In the genomic region with DNA sequence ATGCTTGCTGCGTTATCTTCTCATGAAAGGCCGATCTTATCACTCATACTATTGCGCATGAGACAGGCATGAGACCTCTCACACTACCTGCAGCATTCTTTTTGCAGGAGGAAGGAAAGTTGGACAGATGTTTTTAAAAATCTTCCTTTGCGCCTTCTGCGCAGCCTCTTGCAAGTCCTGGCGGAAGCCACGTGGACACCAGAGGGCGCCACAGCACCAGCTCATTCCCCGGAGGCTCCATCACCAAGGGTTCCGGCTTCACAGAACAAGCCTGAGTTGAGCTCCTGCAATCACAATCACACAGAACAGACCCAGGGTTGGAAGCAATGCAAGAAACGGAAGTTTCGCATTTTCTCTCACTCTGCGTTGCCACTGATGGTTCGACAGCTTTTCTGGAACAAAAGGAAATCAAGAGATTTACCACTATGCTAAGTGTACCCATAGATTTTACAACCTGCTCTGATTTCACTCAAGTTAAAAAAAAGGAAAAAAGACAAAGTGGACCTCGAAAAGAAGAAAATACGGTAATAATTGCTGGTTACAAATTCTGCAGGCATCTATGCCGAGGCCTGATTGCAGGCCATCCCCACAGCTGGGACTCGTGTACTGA, we compare ENCODE assay signal across 1 cellular context.
TF ChIP-seq lines count a peak whose summit lies in the region.

No MANE protein-coding gene starts in this region.

TF ChIP-seq in HEK293, 187 proteins besides CTCF, POLR2A, EP300 and RAD21 (continued from another document and continues in another):
- TF ChIP-seq ZBTB10 (tag by site-specific recombination; IDR thresholded peaks at IDR 0.05) = no peak
- 0 out of 2 replicates have a peak, but pooled peaks have one; percentile 6 for TF ChIP-seq PRDM1 (tag by site-specific recombination; IDR thresholded peaks at IDR 0.05)
- TF ChIP-seq ZNF140 (tag by site-specific recombination; IDR thresholded peaks at IDR 0.05) = no peak
- TF ChIP-seq ZNF843 (tag by site-specific recombination; IDR thresholded peaks at IDR 0.05) = no peak
- no peak for TF ChIP-seq WT1 (tag by site-specific recombination; IDR thresholded peaks at IDR 0.05)
- TF ChIP-seq ZNF423 (tag by site-specific recombination; IDR thresholded peaks at IDR 0.05) = no peak
- TF ChIP-seq ZNF660 (tag by site-specific recombination; IDR thresholded peaks at IDR 0.05) = peak; percentile 88
- TF ChIP-seq ZNF623 (tag by site-specific recombination; IDR thresholded peaks at IDR 0.05) = no peak
- 0 out of 2 replicates have a peak, but pooled peaks have one; percentile 45 for TF ChIP-seq KLF10 (tag by site-specific recombination; IDR thresholded peaks at IDR 0.05)
- no peak for TF ChIP-seq ZNF670 (tag by site-specific recombination; IDR thresholded peaks at IDR 0.05; ENCODE audit: low read depth)
- TF ChIP-seq, protein P1, sequence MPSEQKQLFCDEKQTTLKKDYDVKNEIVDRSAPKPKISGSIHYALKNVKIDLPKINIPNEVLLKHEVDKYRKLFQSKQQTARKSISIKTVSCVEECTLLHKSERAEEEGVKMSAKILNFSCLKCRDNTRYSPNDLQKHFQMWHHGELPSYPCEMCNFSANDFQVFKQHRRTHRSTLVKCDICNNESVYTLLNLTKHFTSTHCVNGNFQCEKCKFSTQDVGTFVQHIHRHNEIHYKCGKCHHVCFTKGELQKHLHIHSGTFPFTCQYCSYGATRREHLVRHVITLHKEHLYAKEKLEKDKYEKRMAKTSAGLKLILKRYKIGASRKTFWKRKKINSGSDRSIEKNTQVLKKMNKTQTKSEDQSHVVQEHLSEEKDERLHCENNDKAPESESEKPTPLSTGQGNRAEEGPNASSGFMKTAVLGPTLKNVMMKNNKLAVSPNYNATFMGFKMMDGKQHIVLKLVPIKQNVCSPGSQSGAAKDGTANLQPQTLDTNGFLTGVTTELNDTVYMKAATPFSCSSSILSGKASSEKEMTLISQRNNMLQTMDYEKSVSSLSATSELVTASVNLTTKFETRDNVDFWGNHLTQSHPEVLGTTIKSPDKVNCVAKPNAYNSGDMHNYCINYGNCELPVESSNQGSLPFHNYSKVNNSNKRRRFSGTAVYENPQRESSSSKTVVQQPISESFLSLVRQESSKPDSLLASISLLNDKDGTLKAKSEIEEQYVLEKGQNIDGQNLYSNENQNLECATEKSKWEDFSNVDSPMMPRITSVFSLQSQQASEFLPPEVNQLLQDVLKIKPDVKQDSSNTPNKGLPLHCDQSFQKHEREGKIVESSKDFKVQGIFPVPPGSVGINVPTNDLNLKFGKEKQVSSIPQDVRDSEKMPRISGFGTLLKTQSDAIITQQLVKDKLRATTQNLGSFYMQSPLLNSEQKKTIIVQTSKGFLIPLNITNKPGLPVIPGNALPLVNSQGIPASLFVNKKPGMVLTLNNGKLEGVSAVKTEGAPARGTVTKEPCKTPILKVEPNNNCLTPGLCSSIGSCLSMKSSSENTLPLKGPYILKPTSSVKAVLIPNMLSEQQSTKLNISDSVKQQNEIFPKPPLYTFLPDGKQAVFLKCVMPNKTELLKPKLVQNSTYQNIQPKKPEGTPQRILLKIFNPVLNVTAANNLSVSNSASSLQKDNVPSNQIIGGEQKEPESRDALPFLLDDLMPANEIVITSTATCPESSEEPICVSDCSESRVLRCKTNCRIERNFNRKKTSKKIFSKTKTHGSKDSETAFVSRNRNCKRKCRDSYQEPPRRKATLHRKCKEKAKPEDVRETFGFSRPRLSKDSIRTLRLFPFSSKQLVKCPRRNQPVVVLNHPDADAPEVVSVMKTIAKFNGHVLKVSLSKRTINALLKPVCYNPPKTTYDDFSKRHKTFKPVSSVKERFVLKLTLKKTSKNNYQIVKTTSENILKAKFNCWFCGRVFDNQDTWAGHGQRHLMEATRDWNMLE (tag by site-specific recombination; conservative IDR thresholded peaks at IDR 0.05; ENCODE audit: low read depth) = no peak
- peak; percentile 37; the same call in 1 of the 2 replicates for TF ChIP-seq ZNF629 (tag by site-specific recombination; IDR thresholded peaks at IDR 0.05)
- TF ChIP-seq ZNF785 (tag by site-specific recombination; IDR thresholded peaks at IDR 0.05) = no peak
- 0 out of 2 replicates have a peak, but pooled peaks have one; percentile 20 for TF ChIP-seq ZNF394 (tag by site-specific recombination; IDR thresholded peaks at IDR 0.05; ENCODE audit: borderline replicate concordance)
- no peak for TF ChIP-seq ZNF530 (tag by site-specific recombination; IDR thresholded peaks at IDR 0.05; ENCODE audit: low read depth)
- no peak for TF ChIP-seq YY2 (tag by site-specific recombination; IDR thresholded peaks at IDR 0.05)
- TF ChIP-seq ZNF155 (tag by site-specific recombination; IDR thresholded peaks at IDR 0.05) = no peak
- no peak for TF ChIP-seq ZNF239 (tag by site-specific recombination; IDR thresholded peaks at IDR 0.05)
- peak; percentile 70; the same call in 1 of the 2 replicates for TF ChIP-seq ZNF10 (tag by site-specific recombination; IDR thresholded peaks at IDR 0.05)
- no peak for TF ChIP-seq PBX3 (CRISPR knock-in tag; IDR thresholded peaks at IDR 0.05)
- peak; percentile 56; the same call in 1 of the 2 replicates for TF ChIP-seq ZFP69B (tag by site-specific recombination; IDR thresholded peaks at IDR 0.05)
- no peak for TF ChIP-seq ZNF549 (tag by site-specific recombination; IDR thresholded peaks at IDR 0.05)
- no peak for TF ChIP-seq ZNF223 (tag by site-specific recombination; IDR thresholded peaks at IDR 0.05)
- TF ChIP-seq ZNF548 (tag by site-specific recombination; IDR thresholded peaks at IDR 0.05) = no peak
- TF ChIP-seq ZNF473 (tag by site-specific recombination; IDR thresholded peaks at IDR 0.05) = no peak
- TF ChIP-seq ZSCAN30 (tag by site-specific recombination; IDR thresholded peaks at IDR 0.05) = peak; percentile 72
- no peak for TF ChIP-seq BCL11B (tag by site-specific recombination; IDR thresholded peaks at IDR 0.05; ENCODE audit: low read depth)
- no peak for TF ChIP-seq ZNF157 (tag by site-specific recombination; IDR thresholded peaks at IDR 0.05)
- no peak for TF ChIP-seq ZNF280D (tag by site-specific recombination; IDR thresholded peaks at IDR 0.05)
- TF ChIP-seq, protein P2, sequence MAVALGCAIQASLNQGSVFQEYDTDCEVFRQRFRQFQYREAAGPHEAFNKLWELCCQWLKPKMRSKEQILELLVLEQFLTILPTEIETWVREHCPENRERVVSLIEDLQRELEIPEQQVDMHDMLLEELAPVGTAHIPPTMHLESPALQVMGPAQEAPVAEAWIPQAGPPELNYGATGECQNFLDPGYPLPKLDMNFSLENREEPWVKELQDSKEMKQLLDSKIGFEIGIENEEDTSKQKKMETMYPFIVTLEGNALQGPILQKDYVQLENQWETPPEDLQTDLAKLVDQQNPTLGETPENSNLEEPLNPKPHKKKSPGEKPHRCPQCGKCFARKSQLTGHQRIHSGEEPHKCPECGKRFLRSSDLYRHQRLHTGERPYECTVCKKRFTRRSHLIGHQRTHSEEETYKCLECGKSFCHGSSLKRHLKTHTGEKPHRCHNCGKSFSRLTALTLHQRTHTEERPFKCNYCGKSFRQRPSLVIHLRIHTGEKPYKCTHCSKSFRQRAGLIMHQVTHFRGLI (tag by site-specific recombination; IDR thresholded peaks at IDR 0.05) = no peak; the same call in 1 of the 2 replicates
- TF ChIP-seq ZNF76 (tag by site-specific recombination; IDR thresholded peaks at IDR 0.05; ENCODE audit: borderline replicate concordance, low read depth) = no peak
- no peak for TF ChIP-seq ZNF585B (tag by site-specific recombination; IDR thresholded peaks at IDR 0.05)
- no peak for TF ChIP-seq ZNF148 (tag by site-specific recombination; IDR thresholded peaks at IDR 0.05; ENCODE audit: borderline replicate concordance)
- TF ChIP-seq, protein P3, sequence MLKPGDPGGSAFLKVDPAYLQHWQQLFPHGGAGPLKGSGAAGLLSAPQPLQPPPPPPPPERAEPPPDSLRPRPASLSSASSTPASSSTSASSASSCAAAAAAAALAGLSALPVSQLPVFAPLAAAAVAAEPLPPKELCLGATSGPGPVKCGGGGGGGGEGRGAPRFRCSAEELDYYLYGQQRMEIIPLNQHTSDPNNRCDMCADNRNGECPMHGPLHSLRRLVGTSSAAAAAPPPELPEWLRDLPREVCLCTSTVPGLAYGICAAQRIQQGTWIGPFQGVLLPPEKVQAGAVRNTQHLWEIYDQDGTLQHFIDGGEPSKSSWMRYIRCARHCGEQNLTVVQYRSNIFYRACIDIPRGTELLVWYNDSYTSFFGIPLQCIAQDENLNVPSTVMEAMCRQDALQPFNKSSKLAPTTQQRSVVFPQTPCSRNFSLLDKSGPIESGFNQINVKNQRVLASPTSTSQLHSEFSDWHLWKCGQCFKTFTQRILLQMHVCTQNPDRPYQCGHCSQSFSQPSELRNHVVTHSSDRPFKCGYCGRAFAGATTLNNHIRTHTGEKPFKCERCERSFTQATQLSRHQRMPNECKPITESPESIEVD (tag by site-specific recombination; IDR thresholded peaks at IDR 0.05) = no peak
- no peak for TF ChIP-seq ZNF777 (tag by site-specific recombination; IDR thresholded peaks at IDR 0.05; ENCODE audit: borderline replicate concordance)
- TF ChIP-seq MZF1 (tag by site-specific recombination; IDR thresholded peaks at IDR 0.05; ENCODE audit: borderline replicate concordance) = no peak
- TF ChIP-seq ZFP37 (tag by site-specific recombination; IDR thresholded peaks at IDR 0.05) = peak; percentile 76; the same call in 1 of the 2 replicates
- TF ChIP-seq ZNF37A (tag by site-specific recombination; IDR thresholded peaks at IDR 0.05) = no peak
- TF ChIP-seq GLI2 (tag by site-specific recombination; IDR thresholded peaks at IDR 0.05; ENCODE audit: borderline replicate concordance, low read depth) = no peak
- no peak for TF ChIP-seq ZFP3 (tag by site-specific recombination; IDR thresholded peaks at IDR 0.05; ENCODE audit: low read depth)
- no peak for TF ChIP-seq ZNF112 (tag by site-specific recombination; IDR thresholded peaks at IDR 0.05)
- TF ChIP-seq ZBTB1 (tag by site-specific recombination; IDR thresholded peaks at IDR 0.05) = no peak
- TF ChIP-seq KLF9 (tag by site-specific recombination; IDR thresholded peaks at IDR 0.05; ENCODE audit: low read depth) = no peak
